Comparison of ENCODE assay signal across 1 cellular context in the genomic region with DNA sequence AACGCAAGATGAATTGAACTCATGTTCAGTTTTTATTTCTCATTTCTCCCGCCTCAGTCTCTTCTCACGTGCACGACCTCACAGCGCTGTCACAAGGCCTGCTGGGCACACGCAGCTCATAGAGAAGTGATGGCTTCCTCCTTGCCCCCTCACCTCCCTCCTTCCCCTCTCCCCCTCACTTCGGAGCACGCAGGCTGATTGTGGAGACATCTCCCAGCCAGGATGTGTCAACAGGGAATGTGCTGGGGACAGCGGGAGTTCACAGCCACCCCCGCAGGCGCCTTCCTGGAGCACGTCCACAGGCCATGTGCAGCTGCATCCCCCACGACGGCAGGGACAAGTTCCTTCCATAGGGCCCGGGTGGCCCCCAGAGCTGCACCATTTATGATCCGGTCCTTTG.
TF ChIP-seq lines count a peak whose summit lies in the region.

No MANE protein-coding gene starts in this region.

TF ChIP-seq in WTC11, 78 proteins besides CTCF, POLR2A, EP300 and RAD21:
- TF ChIP-seq, protein P1, sequence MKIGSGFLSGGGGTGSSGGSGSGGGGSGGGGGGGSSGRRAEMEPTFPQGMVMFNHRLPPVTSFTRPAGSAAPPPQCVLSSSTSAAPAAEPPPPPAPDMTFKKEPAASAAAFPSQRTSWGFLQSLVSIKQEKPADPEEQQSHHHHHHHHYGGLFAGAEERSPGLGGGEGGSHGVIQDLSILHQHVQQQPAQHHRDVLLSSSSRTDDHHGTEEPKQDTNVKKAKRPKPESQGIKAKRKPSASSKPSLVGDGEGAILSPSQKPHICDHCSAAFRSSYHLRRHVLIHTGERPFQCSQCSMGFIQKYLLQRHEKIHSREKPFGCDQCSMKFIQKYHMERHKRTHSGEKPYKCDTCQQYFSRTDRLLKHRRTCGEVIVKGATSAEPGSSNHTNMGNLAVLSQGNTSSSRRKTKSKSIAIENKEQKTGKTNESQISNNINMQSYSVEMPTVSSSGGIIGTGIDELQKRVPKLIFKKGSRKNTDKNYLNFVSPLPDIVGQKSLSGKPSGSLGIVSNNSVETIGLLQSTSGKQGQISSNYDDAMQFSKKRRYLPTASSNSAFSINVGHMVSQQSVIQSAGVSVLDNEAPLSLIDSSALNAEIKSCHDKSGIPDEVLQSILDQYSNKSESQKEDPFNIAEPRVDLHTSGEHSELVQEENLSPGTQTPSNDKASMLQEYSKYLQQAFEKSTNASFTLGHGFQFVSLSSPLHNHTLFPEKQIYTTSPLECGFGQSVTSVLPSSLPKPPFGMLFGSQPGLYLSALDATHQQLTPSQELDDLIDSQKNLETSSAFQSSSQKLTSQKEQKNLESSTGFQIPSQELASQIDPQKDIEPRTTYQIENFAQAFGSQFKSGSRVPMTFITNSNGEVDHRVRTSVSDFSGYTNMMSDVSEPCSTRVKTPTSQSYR (CRISPR knock-in tag; IDR thresholded peaks at IDR 0.05): no peak
- TF ChIP-seq ZNF232 (CRISPR knock-in tag; IDR thresholded peaks at IDR 0.05): no peak
- TF ChIP-seq NFYB (CRISPR knock-in tag; conservative IDR thresholded peaks at IDR 0.05; ENCODE audit: low read depth): no peak
- no peak for TF ChIP-seq EMX1 (CRISPR knock-in tag; IDR thresholded peaks at IDR 0.05)
- TF ChIP-seq, protein P2, sequence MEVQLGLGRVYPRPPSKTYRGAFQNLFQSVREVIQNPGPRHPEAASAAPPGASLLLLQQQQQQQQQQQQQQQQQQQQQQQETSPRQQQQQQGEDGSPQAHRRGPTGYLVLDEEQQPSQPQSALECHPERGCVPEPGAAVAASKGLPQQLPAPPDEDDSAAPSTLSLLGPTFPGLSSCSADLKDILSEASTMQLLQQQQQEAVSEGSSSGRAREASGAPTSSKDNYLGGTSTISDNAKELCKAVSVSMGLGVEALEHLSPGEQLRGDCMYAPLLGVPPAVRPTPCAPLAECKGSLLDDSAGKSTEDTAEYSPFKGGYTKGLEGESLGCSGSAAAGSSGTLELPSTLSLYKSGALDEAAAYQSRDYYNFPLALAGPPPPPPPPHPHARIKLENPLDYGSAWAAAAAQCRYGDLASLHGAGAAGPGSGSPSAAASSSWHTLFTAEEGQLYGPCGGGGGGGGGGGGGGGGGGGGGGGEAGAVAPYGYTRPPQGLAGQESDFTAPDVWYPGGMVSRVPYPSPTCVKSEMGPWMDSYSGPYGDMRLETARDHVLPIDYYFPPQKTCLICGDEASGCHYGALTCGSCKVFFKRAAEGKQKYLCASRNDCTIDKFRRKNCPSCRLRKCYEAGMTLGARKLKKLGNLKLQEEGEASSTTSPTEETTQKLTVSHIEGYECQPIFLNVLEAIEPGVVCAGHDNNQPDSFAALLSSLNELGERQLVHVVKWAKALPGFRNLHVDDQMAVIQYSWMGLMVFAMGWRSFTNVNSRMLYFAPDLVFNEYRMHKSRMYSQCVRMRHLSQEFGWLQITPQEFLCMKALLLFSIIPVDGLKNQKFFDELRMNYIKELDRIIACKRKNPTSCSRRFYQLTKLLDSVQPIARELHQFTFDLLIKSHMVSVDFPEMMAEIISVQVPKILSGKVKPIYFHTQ (CRISPR knock-in tag; IDR thresholded peaks at IDR 0.05): no peak
- TF ChIP-seq ELF4 (CRISPR knock-in tag; IDR thresholded peaks at IDR 0.05; ENCODE audit: low read depth): no peak
- TF ChIP-seq ZNF317 (CRISPR knock-in tag; IDR thresholded peaks at IDR 0.05; ENCODE audit: borderline replicate concordance, low read depth): no peak
- TF ChIP-seq MXD4 (CRISPR knock-in tag; IDR thresholded peaks at IDR 0.05; ENCODE audit: borderline replicate concordance): no peak
- TF ChIP-seq GTF2I (CRISPR knock-in tag; conservative IDR thresholded peaks at IDR 0.05): no peak
